ENCODE assay signal across 35 cellular contexts in genomic region chr11:70897429-70897828, GRCh38.
"Had no signal": no experiment of that assay in that cellular context is flagged by ENCODE, and none has a peak within 500 bp of the region (broad histone marks: within the 10 kb centered on the region; RNA-seq: fewer than 3 reads in every experiment).

No MANE protein-coding gene starts in this region.

- DNase-seq: Karpas-422, Kasumi-1, MG63, MM.1S, MV-4-11, NCI-H1048, NCI-H1092, NCI-H1092 treated with DMSO at 0.1 percent for 48 hours, NCI-H1105, NCI-H1105 treated with DMSO at 0.1 percent for 48 hours, NCI-H1417, NCI-H1417 treated with DMSO at 0.1 percent for 48 hours, NCI-H1436, NCI-H1436 treated with DMSO at 0.1 percent for 48 hours, NCI-H146, NCI-H1694, NCI-H1694 treated with DMSO at 0.1 percent for 48 hours, NCI-H187, NCI-H187 treated with DMSO at 0.1 percent for 48 hours, NCI-H1930, NCI-H2029, NCI-H2029 treated with DMSO at 0.1 percent for 48 hours, NCI-H2081, NCI-H2081 treated with DMSO at 0.1 percent for 48 hours, NCI-H2107, NCI-H2171, NCI-H2171 treated with DMSO at 0.1 percent for 48 hours, NCI-H2227 treated with DMSO at 0.1 percent for 48 hours, NCI-H226, NCI-H345, NCI-H446, NCI-H446 treated with DMSO at 0.1 percent for 48 hours, NCI-H510A, NCI-H510A treated with DMSO at 0.1 percent for 48 hours, NCI-H524 had no signal

- H3K4me3 ChIP-seq: MG63 had no signal

- H3K27me3 ChIP-seq: MG63 had no signal

- H3K36me3 ChIP-seq: MG63 had no signal
